In the genomic region with DNA sequence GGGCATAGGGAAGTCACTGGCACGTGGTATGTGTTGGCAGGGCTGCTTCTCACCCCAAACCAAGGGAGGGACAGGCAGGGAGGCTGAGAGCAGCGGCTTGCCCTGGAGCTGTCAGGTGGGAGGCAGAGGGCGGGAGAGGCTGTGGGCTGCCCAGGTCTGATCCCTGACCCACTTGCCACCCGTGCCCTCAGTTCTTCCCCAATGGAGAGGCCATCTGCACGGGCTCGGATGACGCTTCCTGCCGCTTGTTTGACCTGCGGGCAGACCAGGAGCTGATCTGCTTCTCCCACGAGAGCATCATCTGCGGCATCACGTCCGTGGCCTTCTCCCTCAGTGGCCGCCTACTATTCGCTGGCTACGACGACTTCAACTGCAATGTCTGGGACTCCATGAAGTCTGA, we compare ENCODE assay signal across 1 cellular context.
TF ChIP-seq lines count a peak whose summit lies in the region.

No MANE protein-coding gene starts in this region.

TF ChIP-seq in HepG2, 621 proteins besides CTCF, POLR2A, EP300 and RAD21:
- peak; percentile 76 for TF ChIP-seq AGO2 (optimal IDR thresholded peaks at IDR 0.05; ENCODE audit: low read depth, low read length)
- no peak for TF ChIP-seq ARNT2 (CRISPR knock-in tag; IDR thresholded peaks at IDR 0.05; ENCODE audit: low read depth)
- no peak for TF ChIP-seq ETV6 (CRISPR knock-in tag; conservative IDR thresholded peaks at IDR 0.05)
- 0 out of 2 replicates have a peak, but pooled peaks have one; percentile 22 for TF ChIP-seq RBFOX2 (IDR thresholded peaks at IDR 0.05; ENCODE audit: low read depth, low read length)
- 0 out of 2 replicates have a peak, but pooled peaks have one; percentile 5 for TF ChIP-seq HNRNPL (IDR thresholded peaks at IDR 0.05; ENCODE audit: low read depth, low read length)
- no peak for TF ChIP-seq TBL1XR1 (IDR thresholded peaks at IDR 0.05; ENCODE audit: borderline replicate concordance, low read length, partially characterized antibody)
